2 cellular contexts compared by ENCODE assay signal in genomic region chr9:108761530-108762347, GRCh38.
TF ChIP-seq lines count a peak whose summit lies in the region.

No MANE protein-coding gene starts in this region.

TF ChIP-seq in IMR-90, 13 proteins besides CTCF, POLR2A, EP300 and RAD21:
- peak; percentile 88 for TF ChIP-seq SMC3 (IDR thresholded peaks at IDR 0.05; ENCODE audit: low read depth, low read length)
- no peak for TF ChIP-seq FOS (IDR thresholded peaks at IDR 0.05; ENCODE audit: low read depth, low read length)

TF ChIP-seq in HepG2, 621 proteins besides CTCF, POLR2A, EP300 and RAD21 (continues in another document):
- TF ChIP-seq SOX6 (IDR thresholded peaks at IDR 0.05): no peak
- 0 out of 2 replicates have a peak, but pooled peaks have one; percentile 15 for TF ChIP-seq SOX6 (CRISPR knock-in tag; IDR thresholded peaks at IDR 0.05)
- TF ChIP-seq HMGXB4 (CRISPR knock-in tag; IDR thresholded peaks at IDR 0.05; ENCODE audit: borderline replicate concordance in 1 of 2, low read depth in 1 of 2): 0 out of 4 replicates have a peak, but pooled peaks of 1 of the 2 experiments have one; percentile 39
- TF ChIP-seq ZNF646 (CRISPR knock-in tag; IDR thresholded peaks at IDR 0.05): no peak
- TF ChIP-seq STAG1 (CRISPR knock-in tag; IDR thresholded peaks at IDR 0.05): peak; percentile 85
- peak; percentile 73 for TF ChIP-seq ARID3A (IDR thresholded peaks at IDR 0.05; ENCODE audit: low read depth, low read length)
- no peak for TF ChIP-seq MTF1 (CRISPR knock-in tag; IDR thresholded peaks at IDR 0.05)
- TF ChIP-seq MAZ (IDR thresholded peaks at IDR 0.05; ENCODE audit: borderline replicate concordance, low read depth, low read length): no peak
- TF ChIP-seq MAZ (CRISPR knock-in tag; IDR thresholded peaks at IDR 0.05; ENCODE audit: low read depth): no peak
- TF ChIP-seq SMC3 (IDR thresholded peaks at IDR 0.05; ENCODE audit: low read length): peak; percentile 79
- TF ChIP-seq PLSCR1 (CRISPR knock-in tag; IDR thresholded peaks at IDR 0.05; ENCODE audit: borderline replicate concordance): no peak
- peak; percentile 35; the same call in 1 of the 2 replicates for TF ChIP-seq ARID5B (CRISPR knock-in tag; IDR thresholded peaks at IDR 0.05)
- no peak for TF ChIP-seq TEF (CRISPR knock-in tag; IDR thresholded peaks at IDR 0.05)
- TF ChIP-seq ZNF264 (CRISPR knock-in tag; IDR thresholded peaks at IDR 0.05): no peak
- no peak for TF ChIP-seq ZNF101 (CRISPR knock-in tag; IDR thresholded peaks at IDR 0.05; ENCODE audit: borderline replicate concordance, low read depth)
- TF ChIP-seq CBX5 (CRISPR knock-in tag; IDR thresholded peaks at IDR 0.05; ENCODE audit: borderline replicate concordance): 0 out of 2 replicates have a peak, but pooled peaks have one; percentile 10
- no peak for TF ChIP-seq ETV6 (CRISPR knock-in tag; conservative IDR thresholded peaks at IDR 0.05)
- no peak for TF ChIP-seq RBAK (CRISPR knock-in tag; IDR thresholded peaks at IDR 0.05)
- TF ChIP-seq ZBTB39 (CRISPR knock-in tag; IDR thresholded peaks at IDR 0.05): no peak
- TF ChIP-seq CSRNP2 (CRISPR knock-in tag; conservative IDR thresholded peaks at IDR 0.05; ENCODE audit: low read depth): no peak
- no peak for TF ChIP-seq NFIC (IDR thresholded peaks at IDR 0.05; ENCODE audit: low read length)
- TF ChIP-seq ZNF317 (CRISPR knock-in tag; IDR thresholded peaks at IDR 0.05): no peak
- TF ChIP-seq ZSCAN21 (CRISPR knock-in tag; IDR thresholded peaks at IDR 0.05; ENCODE audit: borderline replicate concordance): no peak
- no peak for TF ChIP-seq CREBL2 (CRISPR knock-in tag; IDR thresholded peaks at IDR 0.05; ENCODE audit: borderline replicate concordance)
- TF ChIP-seq ARHGAP35 (CRISPR knock-in tag; IDR thresholded peaks at IDR 0.05; ENCODE audit: borderline replicate concordance): no peak
- TF ChIP-seq DZIP1 (CRISPR knock-in tag; IDR thresholded peaks at IDR 0.05): no peak
- no peak for TF ChIP-seq CSRNP1 (CRISPR knock-in tag; IDR thresholded peaks at IDR 0.05)
